In genomic region chr5:3787604-3788003, GRCh38 we compare ENCODE assay signal across 16 cellular contexts.
DNase-seq lines count a peak whose midpoint lies in the region; ATAC-seq and TF ChIP-seq lines count a peak whose summit lies in the region.
"Had no signal": no experiment of that assay in that cellular context is flagged by ENCODE, and none has a peak within 500 bp of the region (broad histone marks: within the 10 kb centered on the region; RNA-seq: fewer than 3 reads in every experiment).

No MANE protein-coding gene starts in this region.

- H3K9me2 ChIP-seq in GM23338 (ENCODE audit: insufficient read depth) (no peaks in the 10 kb centered on the region), SK-N-SH (no peaks in the 10 kb centered on the region), GM23248 (ENCODE audit: insufficient read depth) (no peaks in the 10 kb centered on the region)

- ATAC-seq in GM23338 = peak; percentile 70
- no peak; the same call in 1 of the 2 replicates for ATAC-seq in WTC11
- ATAC-seq: K562 had no signal

- H4K20me1 ChIP-seq in GM23338 (replicated peaks; ENCODE audit: insufficient read depth) = no peaks in the 10 kb centered on the region
- no peaks in the 10 kb centered on the region for H4K20me1 ChIP-seq in SK-N-SH (ENCODE audit: insufficient read depth)
- H4K20me1 ChIP-seq in GM23248 (ENCODE audit: insufficient read depth) = no peaks in the 10 kb centered on the region

- H2AFZ ChIP-seq in GM23338 (no peak overlapping the region), SK-N-SH (ENCODE audit: low read depth) (no peak overlapping the region), GM23248 (no peak overlapping the region)

- in situ Hi-C loops in GM23248 (cut with MboI) = no loop called here

- WGBS in SK-N-SH (ENCODE audit: low lambda C conversion rate) = 25% methylated on average over 10 of the region's 10 CpGs
- WGBS in GM23248 (ENCODE audit: low coverage in 1 of 2, low lambda C conversion rate in 2 of 2, missing lambda C conversion rate in 2 of 2), 2 experiments = 39 to 43% methylated on average over 10 of the region's 10 CpGs

- H3K4me1 Mint-ChIP-seq in GM23338 = peaks cover 14% of the 10 kb centered on the region
- peaks cover 28% of the 10 kb centered on the region for H3K4me1 Mint-ChIP-seq in WTC11
- H3K4me1 Mint-ChIP-seq in neural crest cell = peaks cover 45% of the 10 kb centered on the region
- H3K4me1 Mint-ChIP-seq: CD4-positive, alpha-beta memory T cell had no signal

- H3K79me2 ChIP-seq in GM23338 (replicated peaks; ENCODE audit: insufficient read depth) (no peaks in the 10 kb centered on the region), SK-N-SH (ENCODE audit: insufficient read depth) (no peaks in the 10 kb centered on the region), GM23248 (ENCODE audit: insufficient read depth) (no peaks in the 10 kb centered on the region)

- H3K27ac ChIP-seq in GM23338 (ENCODE audit: low read depth) (peak overlapping the region; percentile 91), iPS-18a (ENCODE audit: low read length) (no peak overlapping the region), SK-N-SH (ENCODE audit: low read depth in 2 of 2, low read length in 1 of 2) (no peak overlapping the region), coronary artery (no peak overlapping the region), GM23248 (no peak overlapping the region)
- H3K27ac ChIP-seq: C4-2B had no signal

- CTCF ChIA-PET in WTC11 (lab: Charles Lee) (no interaction called here), SK-N-SH (lab: Yijun Ruan, JAX) (no interaction called here)

- H3K27ac Mint-ChIP-seq in GM23338 (0 out of 2 replicates have a peak overlapping the region, but pooled peaks have one; percentile 49), WTC11 (peak overlapping the region; percentile 89; the same call in 1 of the 2 replicates), neural crest cell (ENCODE audit: unreplicated experiment) (no peak overlapping the region)
- H3K27ac Mint-ChIP-seq: CD4-positive, alpha-beta memory T cell had no signal

- H3K4me3 Mint-ChIP-seq in GM23338 (peak overlapping the region; percentile 31; the same call in 2 of the 3 replicates), WTC11 (peak overlapping the region; percentile 53), neural crest cell (peak overlapping the region; percentile 25)
- H3K4me3 Mint-ChIP-seq: CD4-positive, alpha-beta memory T cell had no signal

- H3K27me3 ChIP-seq in GM23338 (ENCODE audit: insufficient read depth) (no peaks in the 10 kb centered on the region), iPS-18a (ENCODE audit: control insufficient read depth, insufficient read depth, low read length) (peaks cover 4% of the 10 kb centered on the region), SK-N-SH (ENCODE audit: insufficient read depth) (no peaks in the 10 kb centered on the region), GM23248 (replicated peaks; ENCODE audit: insufficient read depth) (no peaks in the 10 kb centered on the region)
- H3K27me3 ChIP-seq: BE2C had no signal

- H3K4me3 ChIP-seq in GM23338 (peak overlapping the region; percentile 36; the same call in 1 of the 2 replicates), iPS-18a (ENCODE audit: low read length) (peak overlapping the region; percentile 16), SK-N-SH (ENCODE audit: low read depth in 2 of 2, low read length in 1 of 2) (no peak overlapping the region), coronary artery (no peak overlapping the region), GM23248 (no peak overlapping the region)
- H3K4me3 ChIP-seq: HAP-1, K562 had no signal

- DNase-seq in GM23338 (ENCODE audit: low spot score) (peak; percentile 33), WTC11 (ENCODE audit: low spot score) (no peak), neural crest cell (ENCODE audit: low read depth, low spot score) (peak; percentile 6), SK-N-SH (no peak), coronary artery (ENCODE audit: low spot score) (no peak), GM23248 (no peak)
- DNase-seq in stimulated activated CD4-positive, alpha-beta T cell treated with anti-CD3 and anti-CD28 coated beads, Interleukin-12 subunit alpha, Interleukin-12 subunit beta, amount 100 ng/mL, for 4 hours = no peak
- DNase-seq: ACHN; BE2C; CD4-positive, alpha-beta memory T cell; DMS79; GDM1 had no signal

- peaks cover 41% of the 10 kb centered on the region for H3K4me1 ChIP-seq in GM23338 (ENCODE audit: insufficient read depth)
- peaks cover 30% of the 10 kb centered on the region for H3K4me1 ChIP-seq in iPS-18a (ENCODE audit: control insufficient read depth, low read depth, low read length)
- H3K4me1 ChIP-seq in SK-N-SH (ENCODE audit: control insufficient read depth in 1 of 2, insufficient read depth in 2 of 2, low read depth in 1 of 2, low read length in 1 of 2) = no peaks in the 10 kb centered on the region
- H3K4me1 ChIP-seq in GM23248 (ENCODE audit: insufficient read depth) = no peaks in the 10 kb centered on the region
- H3K4me1 ChIP-seq: BE2C, HAP-1 had no signal

- POLR2A ChIA-PET in WTC11 (lab: Charles Lee) (no interaction called here), SK-N-SH (lab: Yijun Ruan, JAX) (no interaction called here)

- H3K9ac ChIP-seq in iPS-18a (ENCODE audit: low read length) (no peak overlapping the region), SK-N-SH (no peak overlapping the region), GM23248 (no peak overlapping the region)

- TF ChIP-seq EP300 in SK-N-SH (IDR thresholded peaks at IDR 0.05; ENCODE audit: borderline replicate concordance in 1 of 2, low read depth in 1 of 2, low read length in 1 of 2) = no peak

- H3K27me3 Mint-ChIP-seq in GM23338 (ENCODE audit: insufficient read depth, low read depth, poor library complexity) (peaks cover 5% of the 10 kb centered on the region), WTC11 (ENCODE audit: low read depth) (peaks cover 4% of the 10 kb centered on the region), neural crest cell (ENCODE audit: low read depth) (peaks cover 3% of the 10 kb centered on the region)
- H3K27me3 Mint-ChIP-seq: CD4-positive, alpha-beta memory T cell had no signal

- H3K36me3 ChIP-seq in GM23338 (ENCODE audit: insufficient read depth) (no peaks in the 10 kb centered on the region), iPS-18a (ENCODE audit: control insufficient read depth, low read depth, low read length) (no peaks in the 10 kb centered on the region), SK-N-SH (replicated peaks in 1 of 2; ENCODE audit: control insufficient read depth in 1 of 2, insufficient read depth in 2 of 2, low read length in 1 of 2) (no peaks in the 10 kb centered on the region), GM23248 (ENCODE audit: low read depth) (no peaks in the 10 kb centered on the region)
- H3K36me3 ChIP-seq: BE2C, HAP-1 had no signal

- H3K36me3 Mint-ChIP-seq in GM23338 (ENCODE audit: low read depth) = peaks cover 5% of the 10 kb centered on the region; the same call in 2 of the 3 replicates
- no peaks in the 10 kb centered on the region for H3K36me3 Mint-ChIP-seq in WTC11
- no peaks in the 10 kb centered on the region for H3K36me3 Mint-ChIP-seq in neural crest cell (ENCODE audit: low read depth)
- H3K36me3 Mint-ChIP-seq: CD4-positive, alpha-beta memory T cell had no signal

- H3K9me3 Mint-ChIP-seq in GM23338 (no peaks in the 10 kb centered on the region; the same call in 2 of the 3 replicates), WTC11 (no peaks in the 10 kb centered on the region), neural crest cell (no peaks in the 10 kb centered on the region)

- H3F3A ChIP-seq in GM23338 (replicated peaks; ENCODE audit: low read depth) = 0 out of 2 replicates have a peak, but pooled peaks cover 8% of the 10 kb centered on the region
- H3F3A ChIP-seq in SK-N-SH (replicated peaks; ENCODE audit: insufficient read depth) = no peaks in the 10 kb centered on the region
- no peaks in the 10 kb centered on the region for H3F3A ChIP-seq in GM23248 (ENCODE audit: insufficient read depth)

- no peak for TF ChIP-seq RAD21 in SK-N-SH (IDR thresholded peaks at IDR 0.05; ENCODE audit: low read length)

- H3K4me2 ChIP-seq in GM23338 (peak overlapping the region; percentile 71), SK-N-SH (no peak overlapping the region), GM23248 (ENCODE audit: unreplicated experiment) (no peak overlapping the region)

- TF ChIP-seq CTCF in GM23338 (conservative IDR thresholded peaks at IDR 0.05; ENCODE audit: low read depth in 2 of 2) (no peak), WTC11 (IDR thresholded peaks at IDR 0.05) (no peak), neural crest cell (conservative IDR thresholded peaks at IDR 0.05) (no peak), SK-N-SH (IDR thresholded peaks at IDR 0.05) (no peak), coronary artery (IDR thresholded peaks at IDR 0.05) (no peak)

- H3K9me3 ChIP-seq in iPS-18a (ENCODE audit: control insufficient read depth, low read depth, low read length) (no peaks in the 10 kb centered on the region), SK-N-SH (no peaks in the 10 kb centered on the region), GM23248 (ENCODE audit: low read depth) (no peaks in the 10 kb centered on the region)
- H3K9me3 ChIP-seq: BE2C, HAP-1 had no signal

TF ChIP-seq in GM23338, 12 proteins besides CTCF, POLR2A, EP300 and RAD21 (continues in another document):
- TF ChIP-seq NANOG (IDR thresholded peaks at IDR 0.05; ENCODE audit: borderline replicate concordance) = no peak

TF ChIP-seq in WTC11, 78 proteins besides CTCF, POLR2A, EP300 and RAD21 (continues in another document):
- TF ChIP-seq ESRRA (CRISPR knock-in tag; IDR thresholded peaks at IDR 0.05; ENCODE audit: borderline replicate concordance) = peak; percentile 65; the same call in 1 of the 2 replicates

TF ChIP-seq in SK-N-SH, 30 proteins besides CTCF, POLR2A, EP300 and RAD21 (continues in another document):
- TF ChIP-seq USF2 (IDR thresholded peaks at IDR 0.05; ENCODE audit: borderline replicate concordance, low read depth, low read length) (no peak), USF1 (IDR thresholded peaks at IDR 0.05; ENCODE audit: borderline replicate concordance, low read depth) (no peak), FOXJ3 (CRISPR knock-in tag; IDR thresholded peaks at IDR 0.05) (no peak), RFX5 (IDR thresholded peaks at IDR 0.05; ENCODE audit: low read length) (no peak), FOSL2 (IDR thresholded peaks at IDR 0.05; ENCODE audit: borderline replicate concordance, low read depth) (no peak), JUND (IDR thresholded peaks at IDR 0.05) (no peak)

Comparison
In these comparisons a context has a peak if more than half of its experiments do, and no peak if none do; other contexts are left out.
1. DNase-seq: peak in GM23338 (single experiment) and neural crest cell (single experiment); none in WTC11 (single experiment), SK-N-SH (single experiment), coronary artery (single experiment), stimulated activated CD4-positive, alpha-beta T cell treated with anti-CD3 and anti-CD28 coated beads, Interleukin-12 subunit alpha, Interleukin-12 subunit beta, amount 100 ng/mL, for 4 hours (single experiment) and GM23248 (single experiment).
2. H3K4me3 ChIP-seq: peak in GM23338 (single experiment) and iPS-18a (single experiment); none in SK-N-SH (0 of 2), coronary artery (single experiment) and GM23248 (single experiment).
3. Peak in every context shown above with its lines, with median percentiles within 50 percentile points of each other: H3K4me3 Mint-ChIP-seq.